ENCODE assay signal across 2 cellular contexts in genomic region chr11:65559951-65560537, GRCh38.
TF ChIP-seq lines count a peak whose summit lies in the region.

No MANE protein-coding gene starts in this region.

TF ChIP-seq in HCT116, 20 proteins besides CTCF, POLR2A, EP300 and RAD21:
- TF ChIP-seq ZBTB33 (IDR thresholded peaks at IDR 0.05; ENCODE audit: extremely low read depth, insufficient replicate concordance, low read length) (peak; percentile 13), TCF7L2 (IDR thresholded peaks at IDR 0.05; ENCODE audit: borderline replicate concordance, extremely low read depth, insufficient read depth, insufficient read length) (peak; percentile 42), POLR2AphosphoS5 (IDR thresholded peaks at IDR 0.05; ENCODE audit: low read depth, low read length) (peak; percentile 61; the same call in 1 of the 2 replicates), ZFX (IDR thresholded peaks at IDR 0.05) (no peak), YY1 (IDR thresholded peaks at IDR 0.05; ENCODE audit: extremely low read depth, insufficient replicate concordance, low read depth, low read length) (peak; percentile 70)

TF ChIP-seq in HepG2, 621 proteins besides CTCF, POLR2A, EP300 and RAD21 (continues in another document):
- no peak for TF ChIP-seq ZNF883 (CRISPR knock-in tag; IDR thresholded peaks at IDR 0.05; ENCODE audit: not compliant biosample characterization)
- TF ChIP-seq CAMTA2 (CRISPR knock-in tag; IDR thresholded peaks at IDR 0.05; ENCODE audit: borderline replicate concordance) = no peak
- no peak for TF ChIP-seq HIVEP1 (CRISPR knock-in tag; IDR thresholded peaks at IDR 0.05)
- no peak for TF ChIP-seq ARID4A (CRISPR knock-in tag; IDR thresholded peaks at IDR 0.05; ENCODE audit: borderline replicate concordance)
- 0 out of 2 replicates have a peak, but pooled peaks have one; percentile 12 for TF ChIP-seq MXD3 (CRISPR knock-in tag; IDR thresholded peaks at IDR 0.05)
- no peak for TF ChIP-seq ZBTB14 (CRISPR knock-in tag; IDR thresholded peaks at IDR 0.05)
- no peak for TF ChIP-seq FOXA3 (CRISPR knock-in tag; IDR thresholded peaks at IDR 0.05)
- TF ChIP-seq CEBPZ (IDR thresholded peaks at IDR 0.05; ENCODE audit: low read length) = no peak
- no peak for TF ChIP-seq SOX13 (IDR thresholded peaks at IDR 0.05)
- TF ChIP-seq SOX13 (CRISPR knock-in tag; conservative IDR thresholded peaks at IDR 0.05 in 1 of 2, IDR thresholded peaks at IDR 0.05 in 1 of 2) = 0 out of 4 replicates have a peak, but pooled peaks of 1 of the 2 experiments have one; percentile 14
- TF ChIP-seq UBTF (CRISPR knock-in tag; IDR thresholded peaks at IDR 0.05) = peak; percentile 27
- no peak for TF ChIP-seq ZBTB49 (CRISPR knock-in tag; IDR thresholded peaks at IDR 0.05; ENCODE audit: borderline replicate concordance)
- no peak for TF ChIP-seq SCMH1 (CRISPR knock-in tag; IDR thresholded peaks at IDR 0.05; ENCODE audit: borderline replicate concordance)
- no peak for TF ChIP-seq CREM (IDR thresholded peaks at IDR 0.05)
- TF ChIP-seq CREM (CRISPR knock-in tag; IDR thresholded peaks at IDR 0.05) = no peak
- no peak for TF ChIP-seq ZMAT5 (CRISPR knock-in tag; IDR thresholded peaks at IDR 0.05; ENCODE audit: borderline replicate concordance, low read depth)
- TF ChIP-seq IRX3 (CRISPR knock-in tag; IDR thresholded peaks at IDR 0.05; ENCODE audit: borderline replicate concordance, low read depth) = no peak
- TF ChIP-seq GATAD1 (CRISPR knock-in tag; IDR thresholded peaks at IDR 0.05) = no peak
- no peak for TF ChIP-seq ZNF879 (CRISPR knock-in tag; IDR thresholded peaks at IDR 0.05)
- no peak for TF ChIP-seq TAF15 (IDR thresholded peaks at IDR 0.05; ENCODE audit: low read depth, low read length, poor library complexity, severe bottlenecking)
- TF ChIP-seq ZNF644 (CRISPR knock-in tag; IDR thresholded peaks at IDR 0.05; ENCODE audit: low read depth) = no peak
- no peak for TF ChIP-seq WIZ (CRISPR knock-in tag; IDR thresholded peaks at IDR 0.05)
- TF ChIP-seq ZNF230 (CRISPR knock-in tag; IDR thresholded peaks at IDR 0.05) = no peak
- no peak for TF ChIP-seq ZNF124 (CRISPR knock-in tag; IDR thresholded peaks at IDR 0.05)
- TF ChIP-seq ATF7 (IDR thresholded peaks at IDR 0.05) = no peak
- no peak for TF ChIP-seq ATF7 (CRISPR knock-in tag; IDR thresholded peaks at IDR 0.05)
- no peak for TF ChIP-seq ZNF20 (CRISPR knock-in tag; IDR thresholded peaks at IDR 0.05)
- no peak for TF ChIP-seq GABPA (IDR thresholded peaks at IDR 0.05; ENCODE audit: low read depth, low read length)
- TF ChIP-seq GABPA (CRISPR knock-in tag; IDR thresholded peaks at IDR 0.05; ENCODE audit: low read depth) = no peak
- TF ChIP-seq ZNF24 (IDR thresholded peaks at IDR 0.05) = no peak
- no peak for TF ChIP-seq ZSCAN21 (CRISPR knock-in tag; IDR thresholded peaks at IDR 0.05; ENCODE audit: borderline replicate concordance)
- TF ChIP-seq ZNF496 (CRISPR knock-in tag; IDR thresholded peaks at IDR 0.05; ENCODE audit: insufficient replicate concordance) = no peak
- TF ChIP-seq ZNF75D (CRISPR knock-in tag; IDR thresholded peaks at IDR 0.05; ENCODE audit: borderline replicate concordance) = no peak
- TF ChIP-seq GATAD2A (CRISPR knock-in tag; IDR thresholded peaks at IDR 0.05) = 0 out of 2 replicates have a peak, but pooled peaks have one; percentile 24
- TF ChIP-seq ZNF678 (CRISPR knock-in tag; IDR thresholded peaks at IDR 0.05) = no peak
- no peak for TF ChIP-seq YEATS2 (CRISPR knock-in tag; IDR thresholded peaks at IDR 0.05; ENCODE audit: borderline replicate concordance)
- TF ChIP-seq ELF1 (CRISPR knock-in tag; IDR thresholded peaks at IDR 0.05) = no peak
- peak; percentile 38; the same call in 1 of the 2 replicates for TF ChIP-seq ZNF280D (CRISPR knock-in tag; IDR thresholded peaks at IDR 0.05)
- TF ChIP-seq ZNF33B (CRISPR knock-in tag; IDR thresholded peaks at IDR 0.05) = no peak
- TF ChIP-seq ZNF510 (CRISPR knock-in tag; IDR thresholded peaks at IDR 0.05; ENCODE audit: low read depth) = no peak
- TF ChIP-seq ZBTB43 (CRISPR knock-in tag; conservative IDR thresholded peaks at IDR 0.05) = no peak
